In genomic region chr1:208216062-208216461, GRCh38 we compare ENCODE assay signal across 1 cellular context.
TF ChIP-seq lines count a peak whose summit lies in the region.

No MANE protein-coding gene starts in this region.

TF ChIP-seq in K562, 482 proteins besides CTCF, POLR2A, EP300 and RAD21:
- TF ChIP-seq RREB1 (CRISPR knock-in tag; IDR thresholded peaks at IDR 0.05), result no peak
- TF ChIP-seq ZNF316 (IDR thresholded peaks at IDR 0.05), result peak; percentile 35; the same call in 1 of the 2 replicates
- no peak for TF ChIP-seq POLR2B (IDR thresholded peaks at IDR 0.05; ENCODE audit: low read depth, partially characterized antibody)
